8 cellular contexts compared by ENCODE assay signal in the genomic region with DNA sequence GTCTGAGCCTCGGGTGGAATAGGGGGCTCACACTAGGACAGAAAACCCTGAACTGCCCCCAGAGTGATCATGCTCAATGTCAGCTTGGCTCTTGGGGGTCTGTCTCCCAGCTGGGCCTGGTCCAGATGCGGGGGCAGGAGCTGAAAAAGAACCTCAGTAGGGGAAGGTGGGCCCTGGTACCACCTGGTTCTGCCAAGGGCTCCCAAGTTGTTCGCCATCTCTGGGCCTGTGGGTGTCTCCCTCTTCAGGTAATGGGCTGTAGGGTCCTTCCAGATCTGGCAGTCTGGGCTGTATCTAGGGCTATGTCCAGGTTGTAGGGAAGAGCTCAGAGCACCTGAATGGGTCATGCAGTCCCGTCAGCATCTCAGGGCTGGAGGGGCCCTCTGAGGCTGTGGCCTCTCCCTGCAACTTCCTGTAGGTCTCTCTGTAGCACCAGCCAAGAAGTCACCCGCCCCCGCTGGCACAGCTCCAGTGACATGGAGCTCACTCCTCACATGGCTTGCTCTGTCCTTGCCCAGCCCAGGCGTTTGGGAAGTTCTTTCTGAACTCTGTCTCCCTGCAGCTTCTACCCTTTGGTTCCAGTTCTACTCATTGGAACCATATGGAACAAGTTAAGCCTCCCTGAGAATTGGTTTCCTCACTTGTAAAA. TPM values are rescaled to one million over a fixed set of nuclear protein-coding genes. Genes with fewer than 3 reads are reported as not detected.
A peak's percentile ranks its signal among the peaks of the same experiment; 100 is the strongest.
DNase-seq lines count a peak whose midpoint lies in the region; ATAC-seq and TF ChIP-seq lines count a peak whose summit lies in the region.
"Had no signal": no experiment of that assay in that cellular context is flagged by ENCODE, and none has a peak within 500 bp of the region (broad histone marks: within the 10 kb centered on the region; RNA-seq: fewer than 3 reads in every experiment).

No MANE protein-coding gene starts in this region.

- H3K36me3 Mint-ChIP-seq in T-cell: no peaks in the 10 kb centered on the region

- H3K27me3 Mint-ChIP-seq in T-cell: no peaks in the 10 kb centered on the region

- POLR2A ChIA-PET in T-cell (lab: Charles Lee): no interaction called here

- ATAC-seq in GM18868 (IDR thresholded peaks at IDR 0.05; ENCODE audit: unreplicated experiment) (no peak), foreskin keratinocyte (no peak), T-cell (replicated peaks in 1 of 4) (no peak)

- WGBS in testis, 2 donors: 27 to 51% methylated on average over 2 to 7 of the region's 7 CpGs

- DNase-seq in Kasumi-1 (lab: John Stamatoyannopoulos, UW): peak; percentile 40 to 67
- DNase-seq in caudate nucleus (lab: John Stamatoyannopoulos, UW): peak in 53 of 61 donors; percentile 22 to 85 (median 70)
- peak; percentile 43 for DNase-seq in kidney tubule cell (ENCODE audit: low spot score)
- DNase-seq in testis: peak; percentile 95
- no peak for DNase-seq in foreskin keratinocyte
- no peak for DNase-seq in T-cell
- DNase-seq: amniotic stem cell had no signal

- H3K4me3 Mint-ChIP-seq in T-cell: no peak overlapping the region

- no peak for TF ChIP-seq POLR2A in testis (IDR thresholded peaks at IDR 0.05)

- H3K36me3 ChIP-seq in testis (ENCODE audit: low read depth, missing control alignments): no peaks in the 10 kb centered on the region

- no peak for TF ChIP-seq CTCF in testis (IDR thresholded peaks at IDR 0.05)
- TF ChIP-seq CTCF in foreskin keratinocyte (conservative IDR thresholded peaks at IDR 0.05): no peak

- H3K9me3 ChIP-seq in testis: no peaks in the 10 kb centered on the region

- intact Hi-C loops in testis (cut with DNase I; ENCODE audit: low total_unique reads): no loop called here

- H3K9me3 Mint-ChIP-seq in T-cell: no peaks in the 10 kb centered on the region

- H3K27ac ChIP-seq in caudate nucleus (ENCODE audit: low read depth, low read length): peak overlapping the region; percentile 99
- H3K27ac ChIP-seq in testis: peak overlapping the region; percentile 92 to 93
- H3K27ac ChIP-seq in foreskin keratinocyte: no peak overlapping the region

- H3K4me1 Mint-ChIP-seq in T-cell: no peaks in the 10 kb centered on the region

- H3K27ac Mint-ChIP-seq in T-cell: no peak overlapping the region

- H3K4me3 ChIP-seq in testis: no peak overlapping the region

- CTCF ChIA-PET in T-cell (lab: Charles Lee): no interaction called here

- H3K27me3 ChIP-seq in testis (no peaks in the 10 kb centered on the region), foreskin keratinocyte (no peaks in the 10 kb centered on the region)

- H3K4me1 ChIP-seq in testis: peaks cover 35% of the 10 kb centered on the region
- no peaks in the 10 kb centered on the region for H3K4me1 ChIP-seq in foreskin keratinocyte

RNA-seq across cellular contexts. Expression of a gene that starts 33.0 kb away (rescaled TPM):
- total RNA-seq in testis: 1 to 10 TPM; 5.0 to 5.4 TPM
- 6.1 TPM for polyA plus RNA-seq in testis (ENCODE audit: insufficient read depth, low read depth, low replicate concordance)
- 0.14 TPM in 1 of 2 replicates, not detected in the other for total RNA-seq in foreskin keratinocyte
- 0.03 TPM in 1 of 2 replicates, not detected in the other for polyA plus RNA-seq in foreskin keratinocyte
- total RNA-seq in T-cell: not detected

RNA-seq across cellular contexts. Expression of a gene that starts 39.8 kb away (rescaled TPM):
- total RNA-seq in testis: 10 to 100 TPM; 78.7 to 89.7 TPM
- 61.5 TPM for polyA plus RNA-seq in testis (ENCODE audit: insufficient read depth, low read depth, low replicate concordance)
- 27.5 and 28.3 TPM in 2 replicates for total RNA-seq in foreskin keratinocyte
- polyA plus RNA-seq in foreskin keratinocyte: 25.8 and 27.0 TPM in 2 replicates
- 10 to 100 TPM; 26.4 to 32.0 (median 27.7) TPM for total RNA-seq in T-cell

Comparison
In these comparisons a context has a peak if more than half of its experiments do, and no peak if none do; other contexts are left out.
1. DNase-seq: peak in Kasumi-1 (2 of 2), caudate nucleus (53 of 61), kidney tubule cell (single experiment) and testis (single experiment); none in foreskin keratinocyte (0 of 2) and T-cell (0 of 34).